Comparison of ENCODE assay signal across 2 cellular contexts in the genomic region with DNA sequence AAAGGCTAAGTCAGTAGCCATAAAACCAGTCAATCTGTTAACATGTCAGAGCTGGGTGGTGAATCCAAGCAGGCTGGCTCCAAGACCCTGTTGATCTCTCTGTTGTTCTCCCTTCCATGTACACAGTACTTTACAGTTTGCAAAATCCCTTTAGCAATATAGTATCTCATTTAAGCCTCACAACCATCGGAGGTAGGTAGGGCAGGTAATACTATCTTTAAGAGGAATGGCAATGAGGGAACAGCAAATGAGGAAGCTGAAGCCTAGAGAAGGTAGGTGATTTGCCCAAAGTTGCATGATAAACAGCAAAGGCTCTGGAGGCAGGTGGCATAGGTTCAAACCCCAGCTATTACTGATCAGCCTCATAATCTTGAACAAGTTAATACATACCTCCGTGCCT.
TF ChIP-seq lines count a peak whose summit lies in the region.

No MANE protein-coding gene starts in this region.

TF ChIP-seq in HEK293, 187 proteins besides CTCF, POLR2A, EP300 and RAD21:
- TF ChIP-seq ZNF664 (tag by site-specific recombination; IDR thresholded peaks at IDR 0.05): peak; percentile 97
- TF ChIP-seq, protein P1, sequence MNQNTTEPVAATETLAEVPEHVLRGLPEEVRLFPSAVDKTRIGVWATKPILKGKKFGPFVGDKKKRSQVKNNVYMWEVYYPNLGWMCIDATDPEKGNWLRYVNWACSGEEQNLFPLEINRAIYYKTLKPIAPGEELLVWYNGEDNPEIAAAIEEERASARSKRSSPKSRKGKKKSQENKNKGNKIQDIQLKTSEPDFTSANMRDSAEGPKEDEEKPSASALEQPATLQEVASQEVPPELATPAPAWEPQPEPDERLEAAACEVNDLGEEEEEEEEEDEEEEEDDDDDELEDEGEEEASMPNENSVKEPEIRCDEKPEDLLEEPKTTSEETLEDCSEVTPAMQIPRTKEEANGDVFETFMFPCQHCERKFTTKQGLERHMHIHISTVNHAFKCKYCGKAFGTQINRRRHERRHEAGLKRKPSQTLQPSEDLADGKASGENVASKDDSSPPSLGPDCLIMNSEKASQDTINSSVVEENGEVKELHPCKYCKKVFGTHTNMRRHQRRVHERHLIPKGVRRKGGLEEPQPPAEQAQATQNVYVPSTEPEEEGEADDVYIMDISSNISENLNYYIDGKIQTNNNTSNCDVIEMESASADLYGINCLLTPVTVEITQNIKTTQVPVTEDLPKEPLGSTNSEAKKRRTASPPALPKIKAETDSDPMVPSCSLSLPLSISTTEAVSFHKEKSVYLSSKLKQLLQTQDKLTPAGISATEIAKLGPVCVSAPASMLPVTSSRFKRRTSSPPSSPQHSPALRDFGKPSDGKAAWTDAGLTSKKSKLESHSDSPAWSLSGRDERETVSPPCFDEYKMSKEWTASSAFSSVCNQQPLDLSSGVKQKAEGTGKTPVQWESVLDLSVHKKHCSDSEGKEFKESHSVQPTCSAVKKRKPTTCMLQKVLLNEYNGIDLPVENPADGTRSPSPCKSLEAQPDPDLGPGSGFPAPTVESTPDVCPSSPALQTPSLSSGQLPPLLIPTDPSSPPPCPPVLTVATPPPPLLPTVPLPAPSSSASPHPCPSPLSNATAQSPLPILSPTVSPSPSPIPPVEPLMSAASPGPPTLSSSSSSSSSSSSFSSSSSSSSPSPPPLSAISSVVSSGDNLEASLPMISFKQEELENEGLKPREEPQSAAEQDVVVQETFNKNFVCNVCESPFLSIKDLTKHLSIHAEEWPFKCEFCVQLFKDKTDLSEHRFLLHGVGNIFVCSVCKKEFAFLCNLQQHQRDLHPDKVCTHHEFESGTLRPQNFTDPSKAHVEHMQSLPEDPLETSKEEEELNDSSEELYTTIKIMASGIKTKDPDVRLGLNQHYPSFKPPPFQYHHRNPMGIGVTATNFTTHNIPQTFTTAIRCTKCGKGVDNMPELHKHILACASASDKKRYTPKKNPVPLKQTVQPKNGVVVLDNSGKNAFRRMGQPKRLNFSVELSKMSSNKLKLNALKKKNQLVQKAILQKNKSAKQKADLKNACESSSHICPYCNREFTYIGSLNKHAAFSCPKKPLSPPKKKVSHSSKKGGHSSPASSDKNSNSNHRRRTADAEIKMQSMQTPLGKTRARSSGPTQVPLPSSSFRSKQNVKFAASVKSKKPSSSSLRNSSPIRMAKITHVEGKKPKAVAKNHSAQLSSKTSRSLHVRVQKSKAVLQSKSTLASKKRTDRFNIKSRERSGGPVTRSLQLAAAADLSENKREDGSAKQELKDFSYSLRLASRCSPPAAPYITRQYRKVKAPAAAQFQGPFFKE (tag by site-specific recombination; IDR thresholded peaks at IDR 0.05; ENCODE audit: borderline replicate concordance): no peak

TF ChIP-seq in endothelial cell of umbilical vein, 7 proteins besides CTCF, POLR2A, EP300 and RAD21:
- no peak for TF ChIP-seq JUN (IDR thresholded peaks at IDR 0.05; ENCODE audit: borderline replicate concordance, insufficient read depth, insufficient read length, low read depth)
